8 cellular contexts compared by ENCODE assay signal in the genomic region with DNA sequence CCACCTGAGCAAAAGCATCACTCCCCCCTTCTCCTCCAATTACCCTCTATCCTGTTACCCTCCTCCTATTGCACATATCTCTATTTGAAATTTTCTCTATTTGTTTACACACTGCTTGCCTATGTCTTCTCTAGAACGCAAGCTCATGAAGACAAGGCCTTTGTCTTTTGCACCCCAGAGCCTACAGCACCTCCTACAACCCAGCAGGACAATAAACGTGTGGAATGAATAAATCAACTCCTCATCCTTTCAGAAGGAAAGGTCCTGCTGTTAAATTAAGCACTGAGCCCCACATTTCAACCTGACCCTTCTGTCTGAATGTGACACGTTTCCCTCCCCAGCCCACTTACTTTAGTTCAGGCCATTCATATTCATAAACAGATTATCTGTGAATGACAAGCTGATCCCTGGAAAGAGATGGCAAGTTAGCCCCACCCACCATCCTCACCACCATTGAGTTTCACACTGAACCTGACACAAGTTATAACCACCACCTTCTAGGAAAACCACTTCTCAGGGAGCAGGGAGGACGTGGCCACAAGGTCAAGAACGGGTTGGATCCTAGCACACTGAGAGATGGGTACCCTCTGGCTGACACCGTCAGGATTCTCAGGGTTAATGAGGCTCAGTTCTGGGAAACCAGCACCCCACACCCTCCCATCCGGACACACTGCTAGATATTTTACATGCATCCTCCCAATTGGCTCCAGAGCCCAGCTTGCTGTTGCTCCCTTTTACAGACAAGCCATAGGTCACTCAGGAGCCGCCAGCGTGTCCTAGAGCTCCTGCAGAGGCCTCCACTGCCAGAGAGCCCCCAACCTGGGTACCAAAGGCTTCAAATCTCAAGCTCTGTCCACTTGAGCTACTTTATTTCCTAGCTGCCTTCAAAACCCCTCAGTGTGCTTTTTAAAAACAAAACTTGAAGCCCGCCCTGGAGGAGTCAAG. TPM values are rescaled to one million over a fixed set of nuclear protein-coding genes. Genes with fewer than 3 reads are reported as not detected.
DNase-seq lines count a peak whose midpoint lies in the region; ATAC-seq and TF ChIP-seq lines count a peak whose summit lies in the region.

No MANE protein-coding gene starts in this region.

- no peak for ATAC-seq in HG02763 (IDR thresholded peaks at IDR 0.05; ENCODE audit: unreplicated experiment)

- peaks cover 9 to 37% (median 24%) of the 10 kb centered on the region in 4 donors for H3K4me1 ChIP-seq in stomach

- TF ChIP-seq POLR2A in stomach (IDR thresholded peaks at IDR 0.05): no peak

- intact Hi-C loops in stomach (cut with DNase I; ENCODE audit: low total_unique reads): no loop called here

- no peak for TF ChIP-seq EP300 in stomach (IDR thresholded peaks at IDR 0.05)

- TF ChIP-seq CTCF in AG04450 (IDR thresholded peaks at IDR 0.05; ENCODE audit: low read depth, low read length) (no peak), GM13977 (IDR thresholded peaks at IDR 0.05; ENCODE audit: extremely low read depth, insufficient read depth, missing control alignments) (no peak), kidney epithelial cell (IDR thresholded peaks at IDR 0.05; ENCODE audit: insufficient read depth, low read length, poor library complexity, severe bottlenecking) (no peak), stomach (IDR thresholded peaks at IDR 0.05) (no peak)

- H3K27ac ChIP-seq in AG04450 (ENCODE audit: low read depth, low read length) (peak overlapping the region; percentile 52), stomach (peak overlapping the region; percentile 86 to 92 (median 89))

- peak overlapping the region; percentile 61 for H3K4me3 ChIP-seq in AG04450 (ENCODE audit: low read depth, low read length)
- H3K4me3 ChIP-seq in kidney epithelial cell (ENCODE audit: low read depth, low read length): peak overlapping the region; percentile 58
- H3K4me3 ChIP-seq in stomach: peak overlapping the region; percentile 67 to 81 (median 75)

- H3K27me3 ChIP-seq in AG04450 (ENCODE audit: control insufficient read depth, insufficient read depth, low read length): no peaks in the 10 kb centered on the region
- H3K27me3 ChIP-seq in kidney epithelial cell (ENCODE audit: control insufficient read depth, insufficient read depth, low read length): no peaks in the 10 kb centered on the region
- no peaks in the 10 kb centered on the region for H3K27me3 ChIP-seq in stomach

- CTCF ChIA-PET in AG04450 (lab: Charles Lee): interaction anchor here (0.5 to 1.1 kb wide), 4 partner anchors 22 to 244 kb away, joined by 3 to 4 read pairs (median 3); no protein-coding TSS in a partner anchor

- DNase-seq in AG04450 (ENCODE audit: low read depth, low spot score): no peak
- peak; percentile 22 for DNase-seq in GM13977 (ENCODE audit: low spot score)
- DNase-seq in NCI-H748 treated with DMSO at 0.1 percent for 48 hours (lab: John Stamatoyannopoulos, UW): peak; percentile 66
- DNase-seq in cerebellar cortex (ENCODE audit: low spot score): peak; percentile 65
- no peak for DNase-seq in kidney epithelial cell (ENCODE audit: low read depth)
- peak; percentile 34 for DNase-seq in stomach
- DNase-seq in 8988T: no peak

- WGBS in stomach, 5 donors: 38 to 41% (median 39%) methylated on average over 10 of the region's 10 CpGs

- H3K9me3 ChIP-seq in AG04450 (ENCODE audit: control insufficient read depth, insufficient read depth, low read length) (no peaks in the 10 kb centered on the region), stomach (no peaks in the 10 kb centered on the region)

- POLR2A ChIA-PET in AG04450 (lab: Yijun Ruan, JAX): interaction anchor here (0.6 to 1.2 kb wide), 5 partner anchors 24 to 228 kb away, joined by 3 to 8 read pairs (median 3); a partner anchor contains a TSS

- no peaks in the 10 kb centered on the region for H3K36me3 ChIP-seq in kidney epithelial cell (ENCODE audit: control insufficient read depth, insufficient read depth, low read length)
- H3K36me3 ChIP-seq in stomach: no peaks in the 10 kb centered on the region

- in situ Hi-C loops in GM13977 (cut with MboI; ENCODE audit: low pct_unique_long_range_greater_than_20kb, low sequenced_read_pairs, unreplicated experiment): no loop called here

RNA-seq across cellular contexts. Expression of a gene that starts 0.9 kb away (rescaled TPM):
- polyA plus RNA-seq in AG04450 (2011; rRNA removed): 31.6 and 46.8 TPM in 2 replicates
- 17.3 and 26.9 TPM in 2 replicates for polyA minus RNA-seq in AG04450 (2011; rRNA and poly(A)+ RNA removed)
- total RNA-seq in kidney epithelial cell: 9.6 and 9.9 TPM in 2 replicates
- total RNA-seq in stomach: 10 to 100 TPM in 2 of 5 donors, 1 to 10 TPM in 2, not detected in 1; 1.2 to 21.6 (median 12.3) TPM
- 10 to 100 TPM in 2 of 3 donors, 1 to 10 TPM in 1; 5.7 to 14.1 (median 12.4) TPM for polyA plus RNA-seq in stomach

Comparison
In these comparisons a context has a peak if more than half of its experiments do, and no peak if none do; other contexts are left out.
1. DNase-seq: peak in GM13977 (single experiment), NCI-H748 treated with DMSO at 0.1 percent for 48 hours (single experiment), cerebellar cortex (single experiment) and stomach (single experiment); none in AG04450 (single experiment), kidney epithelial cell (single experiment) and 8988T (single experiment).
2. Peak in every context shown above with its lines, with median percentiles within 50 percentile points of each other: H3K4me3 ChIP-seq.